16 cellular contexts compared by ENCODE assay signal in the genomic region with DNA sequence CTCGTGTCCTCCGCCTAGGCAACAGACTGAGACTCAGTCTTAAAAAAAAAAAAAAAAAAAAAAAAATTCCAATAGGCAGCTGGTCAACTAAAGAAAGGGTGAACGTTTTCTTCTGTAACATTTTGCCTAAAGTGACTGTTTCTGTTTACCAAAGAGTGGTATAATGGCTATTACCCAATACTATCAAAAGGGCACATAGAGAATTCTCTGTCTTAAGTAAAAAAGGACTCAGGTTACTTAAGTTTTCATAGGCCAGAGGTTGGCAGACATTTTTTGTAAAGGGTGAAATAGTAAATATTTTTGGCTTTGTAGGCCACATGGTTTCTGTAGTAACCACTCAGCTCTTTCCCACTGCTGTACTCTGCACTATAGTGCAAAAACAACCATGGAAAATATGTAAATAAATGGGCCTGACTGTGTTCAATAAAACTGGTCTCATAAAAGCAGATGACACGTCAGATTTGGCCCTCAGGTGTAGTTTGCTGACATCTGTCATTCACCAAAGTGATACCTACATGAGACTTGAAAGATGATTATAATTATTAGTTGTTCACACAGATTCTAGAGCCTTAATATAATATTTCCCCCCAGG.
"Had no signal": no experiment of that assay in that cellular context is flagged by ENCODE, and none has a peak within 500 bp of the region (broad histone marks: within the 10 kb centered on the region; RNA-seq: fewer than 3 reads in every experiment).

No MANE protein-coding gene starts in this region.

- H3K27me3 ChIP-seq: body of pancreas, tibial artery, uterus had no signal

- ATAC-seq: body of pancreas had no signal

- H3K4me3 ChIP-seq: body of pancreas, skin epidermis, tibial artery, uterus had no signal

- H3K27ac ChIP-seq: body of pancreas, tibial artery, uterus, WERI-Rb-1 had no signal

- H3K9me3 ChIP-seq: body of pancreas, tibial artery, uterus had no signal

- H3K4me1 ChIP-seq: body of pancreas, tibial artery, uterus had no signal

- H3K36me3 ChIP-seq: uterus had no signal

- DNase-seq: activated CD4-positive, alpha-beta T cell treated with anti-CD3 and anti-CD28 coated beads for 4 hours; activated naive CD4-positive, alpha-beta T cell treated with anti-CD3 and anti-CD28 coated beads, Interleukin-2, amount 50 U/mL, for 16 hours; amniotic stem cell; body of pancreas; effector memory CD4-positive, alpha-beta T cell; foreskin fibroblast; glutamatergic neuron; immature natural killer cell; left cardiac atrium; mesendoderm; nephron progenitor cell; T-helper 1 cell; tibial artery; uterus; WERI-Rb-1 had no signal
